Comparison of ENCODE assay signal across 11 cellular contexts in the genomic region with DNA sequence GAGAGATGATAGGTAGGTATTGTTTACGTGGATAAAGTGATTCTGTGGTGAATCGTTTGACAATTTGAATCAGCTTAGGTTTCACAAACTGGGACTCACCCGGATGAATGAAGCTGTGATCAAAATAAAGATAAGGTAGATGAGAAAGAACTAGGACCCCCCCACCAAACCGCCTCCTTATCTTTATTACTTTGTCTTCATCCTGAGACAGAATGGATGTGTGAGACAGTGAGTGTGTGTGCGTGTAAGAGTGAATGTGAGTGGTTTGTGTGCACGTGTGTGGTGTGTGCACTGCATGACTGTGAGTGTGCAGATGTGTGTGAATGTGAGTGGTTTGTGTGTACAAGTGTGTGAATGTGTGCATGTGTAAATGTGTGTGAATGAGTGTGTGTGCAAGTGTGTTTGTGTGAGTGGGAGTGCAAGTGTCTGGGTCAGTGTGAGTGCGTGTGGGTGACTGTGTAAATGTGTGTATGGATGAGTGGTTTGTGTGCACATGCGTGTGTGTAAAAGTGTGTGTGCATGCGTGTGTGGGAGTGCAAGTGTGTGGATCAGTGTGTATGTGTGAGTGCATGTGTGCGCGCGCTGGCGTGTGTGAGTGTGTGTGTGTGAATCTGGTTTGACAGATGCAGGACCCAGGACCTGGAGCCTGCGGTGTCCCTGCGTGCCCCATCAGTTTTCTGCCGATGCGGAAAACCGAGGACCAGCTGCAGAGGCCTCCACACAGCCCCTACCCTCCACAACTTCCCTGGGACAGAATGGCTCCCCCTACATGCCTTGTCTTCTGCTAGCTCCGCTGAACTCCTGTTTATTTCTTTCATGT. TPM values are rescaled to one million over a fixed set of nuclear protein-coding genes. Genes with fewer than 3 reads are reported as not detected.
DNase-seq lines count a peak whose midpoint lies in the region; ATAC-seq and TF ChIP-seq lines count a peak whose summit lies in the region.
"Had no signal": no experiment of that assay in that cellular context is flagged by ENCODE, and none has a peak within 500 bp of the region (broad histone marks: within the 10 kb centered on the region; RNA-seq: fewer than 3 reads in every experiment).

No MANE protein-coding gene starts in this region.

- DNase-seq in activated CD4-positive, alpha-beta T cell treated with anti-CD3 and anti-CD28 coated beads for 36 hours = peak; percentile 60
- DNase-seq in activated CD4-positive, alpha-beta T cell treated with anti-CD3 and anti-CD28 coated beads for 4 hours = no peak
- DNase-seq in HEK293T (ENCODE audit: extremely low spot score) (no peak), hepatocyte (ENCODE audit: low spot score) (no peak), NCI-H345 (lab: John Stamatoyannopoulos, UW) (no peak), NCI-H1092 (lab: John Stamatoyannopoulos, UW) (no peak)
- DNase-seq in activated T-cell treated with anti-CD3 and anti-CD28 coated beads, Interleukin-2, amount 50 U/mL, for 72 hours = peak; percentile 57 to 70
- peak; percentile 39 for DNase-seq in natural killer cell treated with Interleukin-12 subunit alpha and Interleukin-12 subunit beta and Interleukin-15 and Interleukin-18, amount 100 ng/mL, for 72 hours (ENCODE audit: low spot score)
- DNase-seq: islet precursor cell had no signal

- no peaks in the 10 kb centered on the region for H4K20me1 ChIP-seq in hepatocyte (ENCODE audit: insufficient read depth, poor library complexity, severe bottlenecking)

- peak; percentile 75 for ATAC-seq in activated CD4-positive, alpha-beta T cell treated with anti-CD3 and anti-CD28 coated beads for 36 hours
- ATAC-seq in activated T-cell treated with anti-CD3 and anti-CD28 coated beads, Interleukin-2, amount 50 U/mL, for 72 hours (replicated peaks in 1 of 2) = peak; percentile 80 to 81
- no peak for ATAC-seq in natural killer cell treated with Interleukin-12 subunit alpha and Interleukin-12 subunit beta and Interleukin-15 and Interleukin-18, amount 100 ng/mL, for 72 hours
- ATAC-seq: A549 had no signal

- H3K27ac Mint-ChIP-seq in activated CD4-positive, alpha-beta T cell treated with anti-CD3 and anti-CD28 coated beads for 36 hours = peak overlapping the region; percentile 4
- no peak overlapping the region for H3K27ac Mint-ChIP-seq in activated T-cell treated with anti-CD3 and anti-CD28 coated beads, Interleukin-2, amount 50 U/mL, for 72 hours
- H3K27ac Mint-ChIP-seq in natural killer cell treated with Interleukin-12 subunit alpha and Interleukin-12 subunit beta and Interleukin-15 and Interleukin-18, amount 100 ng/mL, for 72 hours = peak overlapping the region; percentile 0 to 38

- peaks cover 11% of the 10 kb centered on the region for H3K4me1 ChIP-seq in hepatocyte (ENCODE audit: insufficient read depth)
- H3K4me1 ChIP-seq: A549 had no signal

- H3K27me3 Mint-ChIP-seq in activated CD4-positive, alpha-beta T cell treated with anti-CD3 and anti-CD28 coated beads for 36 hours = no peaks in the 10 kb centered on the region
- no peaks in the 10 kb centered on the region for H3K27me3 Mint-ChIP-seq in activated T-cell treated with anti-CD3 and anti-CD28 coated beads, Interleukin-2, amount 50 U/mL, for 72 hours (ENCODE audit: low read depth)
- H3K27me3 Mint-ChIP-seq in natural killer cell treated with Interleukin-12 subunit alpha and Interleukin-12 subunit beta and Interleukin-15 and Interleukin-18, amount 100 ng/mL, for 72 hours = no peaks in the 10 kb centered on the region

- H3K4me3 Mint-ChIP-seq in activated CD4-positive, alpha-beta T cell treated with anti-CD3 and anti-CD28 coated beads for 36 hours = no peak overlapping the region
- peak overlapping the region; percentile 3 to 4 for H3K4me3 Mint-ChIP-seq in activated T-cell treated with anti-CD3 and anti-CD28 coated beads, Interleukin-2, amount 50 U/mL, for 72 hours
- no peak overlapping the region for H3K4me3 Mint-ChIP-seq in natural killer cell treated with Interleukin-12 subunit alpha and Interleukin-12 subunit beta and Interleukin-15 and Interleukin-18, amount 100 ng/mL, for 72 hours

- no peaks in the 10 kb centered on the region for H3K9me2 ChIP-seq in hepatocyte (replicated peaks; ENCODE audit: insufficient read depth)

- no peak overlapping the region for H3K4me2 ChIP-seq in hepatocyte
- H3K4me2 ChIP-seq: A549 had no signal

- no peaks in the 10 kb centered on the region for H3K27me3 ChIP-seq in hepatocyte
- H3K27me3 ChIP-seq: SJSA1 had no signal

- H3K36me3 Mint-ChIP-seq in activated CD4-positive, alpha-beta T cell treated with anti-CD3 and anti-CD28 coated beads for 36 hours (ENCODE audit: low read depth) = no peaks in the 10 kb centered on the region
- H3K36me3 Mint-ChIP-seq in activated T-cell treated with anti-CD3 and anti-CD28 coated beads, Interleukin-2, amount 50 U/mL, for 72 hours (ENCODE audit: insufficient read depth in 2 of 2) = peaks cover 1 to 2% of the 10 kb centered on the region in 2 donors
- H3K36me3 Mint-ChIP-seq in natural killer cell treated with Interleukin-12 subunit alpha and Interleukin-12 subunit beta and Interleukin-15 and Interleukin-18, amount 100 ng/mL, for 72 hours = no peaks in the 10 kb centered on the region

- H3K4me1 Mint-ChIP-seq in activated CD4-positive, alpha-beta T cell treated with anti-CD3 and anti-CD28 coated beads for 36 hours = peaks cover 38% of the 10 kb centered on the region
- H3K4me1 Mint-ChIP-seq in activated T-cell treated with anti-CD3 and anti-CD28 coated beads, Interleukin-2, amount 50 U/mL, for 72 hours (ENCODE audit: low read depth) = peaks cover 29% of the 10 kb centered on the region
- peaks cover 21 to 34% of the 10 kb centered on the region in 2 donors for H3K4me1 Mint-ChIP-seq in natural killer cell treated with Interleukin-12 subunit alpha and Interleukin-12 subunit beta and Interleukin-15 and Interleukin-18, amount 100 ng/mL, for 72 hours (ENCODE audit: low read depth in 2 of 2)

- CTCF ChIA-PET in activated CD4-positive, alpha-beta T cell treated with anti-CD3 and anti-CD28 coated beads for 36 hours (lab: Charles Lee) = interaction anchor here (0.6 to 1.5 kb wide), 6 partner anchors 17 to 131 kb away, joined by 3 to 4 read pairs (median 4); a partner anchor contains a TSS
- CTCF ChIA-PET in HEK293T (lab: Yijun Ruan, JAX) = interaction anchor here (0.7 kb wide), 1 partner anchor 131 kb away, joined by 3 read pairs; no protein-coding TSS in a partner anchor

- intact Hi-C loops in activated CD4-positive, alpha-beta T cell treated with anti-CD3 and anti-CD28 coated beads for 36 hours (cut with DNase I, micrococcal nuclease) = loop anchor here (1.0 to 5.0 kb wide), 4 partner anchors 79 to 364 kb away; a partner anchor contains a TSS

- no peak for TF ChIP-seq CTCF in hepatocyte (IDR thresholded peaks at IDR 0.05; ENCODE audit: poor library complexity)

- POLR2A ChIA-PET in activated CD4-positive, alpha-beta T cell treated with anti-CD3 and anti-CD28 coated beads for 36 hours (lab: Charles Lee) = interaction anchor here (0.6 to 2.3 kb wide), 6 partner anchors 10 to 646 kb away, joined by 3 to 7 read pairs (median 3); no protein-coding TSS in a partner anchor
- POLR2A ChIA-PET in HEK293T (lab: Yijun Ruan, JAX) = no interaction called here

- H3K79me2 ChIP-seq in hepatocyte = no peaks in the 10 kb centered on the region

- no peak overlapping the region for H2AFZ ChIP-seq in hepatocyte

- 59% methylated on average over 19 of the region's 19 CpGs for WGBS in hepatocyte (ENCODE audit: low lambda C conversion rate, missing lambda C conversion rate)

- H3K4me3 ChIP-seq in hepatocyte = no peak overlapping the region
- H3K4me3 ChIP-seq: A549, SJSA1 had no signal

- no peaks in the 10 kb centered on the region for H3K36me3 ChIP-seq in hepatocyte (replicated peaks; ENCODE audit: insufficient read depth, low read depth)

- no peaks in the 10 kb centered on the region for H3K9me3 Mint-ChIP-seq in activated CD4-positive, alpha-beta T cell treated with anti-CD3 and anti-CD28 coated beads for 36 hours (ENCODE audit: low read depth)
- H3K9me3 Mint-ChIP-seq in activated T-cell treated with anti-CD3 and anti-CD28 coated beads, Interleukin-2, amount 50 U/mL, for 72 hours = no peaks in the 10 kb centered on the region
- H3K9me3 Mint-ChIP-seq in natural killer cell treated with Interleukin-12 subunit alpha and Interleukin-12 subunit beta and Interleukin-15 and Interleukin-18, amount 100 ng/mL, for 72 hours = no peaks in the 10 kb centered on the region

- no peak overlapping the region for H3K27ac ChIP-seq in hepatocyte
- H3K27ac ChIP-seq: A549, SJSA1 had no signal

- H3K9me3 ChIP-seq in hepatocyte (ENCODE audit: low read depth) = no peaks in the 10 kb centered on the region
- H3K9me3 ChIP-seq: A549, SJSA1 had no signal

TF ChIP-seq in HEK293T, 16 proteins besides CTCF, POLR2A, EP300 and RAD21 (continues in another document):
- TF ChIP-seq LEF1 (IDR thresholded peaks at IDR 0.05; ENCODE audit: borderline replicate concordance) (no peak), SUZ12 (IDR thresholded peaks at IDR 0.05) (no peak), ZNF384 (IDR thresholded peaks at IDR 0.05) (no peak; the same call in 1 of the 2 replicates)

RNA-seq across cellular contexts. Expression of a gene that starts 11.4 kb away (rescaled TPM):
- total RNA-seq in activated CD4-positive, alpha-beta T cell treated with anti-CD3 and anti-CD28 coated beads for 36 hours = 10 to 100 TPM; 13.9 to 15.2 TPM
- total RNA-seq in activated T-cell treated with anti-CD3 and anti-CD28 coated beads, Interleukin-2, amount 50 U/mL, for 72 hours = 10 to 100 TPM; 11.1 to 14.4 TPM
- 10 to 100 TPM; 12.7 to 34.1 TPM for total RNA-seq in natural killer cell treated with Interleukin-12 subunit alpha and Interleukin-12 subunit beta and Interleukin-15 and Interleukin-18, amount 100 ng/mL, for 72 hours
- 3.2 and 6.8 TPM in 2 replicates for total RNA-seq in hepatocyte
- polyA plus RNA-seq in hepatocyte = 19.4 and 21.2 TPM in 2 replicates

RNA-seq across cellular contexts. Expression of a gene that starts 11.6 kb away (rescaled TPM):
- total RNA-seq in activated CD4-positive, alpha-beta T cell treated with anti-CD3 and anti-CD28 coated beads for 36 hours = 10 to 100 TPM; 14.5 to 23.9 TPM
- 10 to 100 TPM; 37.7 to 41.9 TPM for total RNA-seq in activated T-cell treated with anti-CD3 and anti-CD28 coated beads, Interleukin-2, amount 50 U/mL, for 72 hours
- 10 to 100 TPM; 11.5 to 13.0 TPM for total RNA-seq in natural killer cell treated with Interleukin-12 subunit alpha and Interleukin-12 subunit beta and Interleukin-15 and Interleukin-18, amount 100 ng/mL, for 72 hours
- 28.3 and 39.8 TPM in 2 replicates for total RNA-seq in hepatocyte
- polyA plus RNA-seq in hepatocyte = 85.9 and 91.3 TPM in 2 replicates

RNA-seq across cellular contexts. Expression of a gene that starts 33.5 kb away (rescaled TPM):
- 10 to 100 TPM; 46.3 to 63.3 TPM for total RNA-seq in activated CD4-positive, alpha-beta T cell treated with anti-CD3 and anti-CD28 coated beads for 36 hours
- 10 to 100 TPM; 74.4 to 75.6 TPM for total RNA-seq in activated T-cell treated with anti-CD3 and anti-CD28 coated beads, Interleukin-2, amount 50 U/mL, for 72 hours
- 10 to 100 TPM; 53.4 to 67.2 TPM for total RNA-seq in natural killer cell treated with Interleukin-12 subunit alpha and Interleukin-12 subunit beta and Interleukin-15 and Interleukin-18, amount 100 ng/mL, for 72 hours
- total RNA-seq in hepatocyte = 31.8 and 37.3 TPM in 2 replicates
- 47.7 and 61.2 TPM in 2 replicates for polyA plus RNA-seq in hepatocyte

RNA-seq across cellular contexts. Expression of a gene that starts 51.0 kb away (rescaled TPM):
- 10 to 100 TPM; 14.9 to 20.7 TPM for total RNA-seq in activated CD4-positive, alpha-beta T cell treated with anti-CD3 and anti-CD28 coated beads for 36 hours
- 10 to 100 TPM; 28.1 to 30.5 TPM for total RNA-seq in activated T-cell treated with anti-CD3 and anti-CD28 coated beads, Interleukin-2, amount 50 U/mL, for 72 hours
- total RNA-seq in natural killer cell treated with Interleukin-12 subunit alpha and Interleukin-12 subunit beta and Interleukin-15 and Interleukin-18, amount 100 ng/mL, for 72 hours = 10 to 100 TPM; 17.5 to 44.5 TPM
- total RNA-seq in hepatocyte = 13.2 and 14.6 TPM in 2 replicates
- 14.3 and 15.2 TPM in 2 replicates for polyA plus RNA-seq in hepatocyte

Comparison
In these comparisons a context has a peak if more than half of its experiments do, and no peak if none do; other contexts are left out.
1. DNase-seq: peak in activated CD4-positive, alpha-beta T cell treated with anti-CD3 and anti-CD28 coated beads for 36 hours (single experiment), activated T-cell treated with anti-CD3 and anti-CD28 coated beads, Interleukin-2, amount 50 U/mL, for 72 hours (2 of 2) and natural killer cell treated with Interleukin-12 subunit alpha and Interleukin-12 subunit beta and Interleukin-15 and Interleukin-18, amount 100 ng/mL, for 72 hours (single experiment); none in activated CD4-positive, alpha-beta T cell treated with anti-CD3 and anti-CD28 coated beads for 4 hours (0 of 2), HEK293T (single experiment), hepatocyte (single experiment), NCI-H345 (single experiment) and NCI-H1092 (single experiment).
2. ATAC-seq: peak in activated CD4-positive, alpha-beta T cell treated with anti-CD3 and anti-CD28 coated beads for 36 hours (single experiment) and activated T-cell treated with anti-CD3 and anti-CD28 coated beads, Interleukin-2, amount 50 U/mL, for 72 hours (2 of 2); none in natural killer cell treated with Interleukin-12 subunit alpha and Interleukin-12 subunit beta and Interleukin-15 and Interleukin-18, amount 100 ng/mL, for 72 hours (0 of 2).
3. H3K4me3 Mint-ChIP-seq: peak in activated T-cell treated with anti-CD3 and anti-CD28 coated beads, Interleukin-2, amount 50 U/mL, for 72 hours (2 of 2); none in activated CD4-positive, alpha-beta T cell treated with anti-CD3 and anti-CD28 coated beads for 36 hours (single experiment) and natural killer cell treated with Interleukin-12 subunit alpha and Interleukin-12 subunit beta and Interleukin-15 and Interleukin-18, amount 100 ng/mL, for 72 hours (single experiment).